ENCODE assay signal across 11 cellular contexts in the genomic region with DNA sequence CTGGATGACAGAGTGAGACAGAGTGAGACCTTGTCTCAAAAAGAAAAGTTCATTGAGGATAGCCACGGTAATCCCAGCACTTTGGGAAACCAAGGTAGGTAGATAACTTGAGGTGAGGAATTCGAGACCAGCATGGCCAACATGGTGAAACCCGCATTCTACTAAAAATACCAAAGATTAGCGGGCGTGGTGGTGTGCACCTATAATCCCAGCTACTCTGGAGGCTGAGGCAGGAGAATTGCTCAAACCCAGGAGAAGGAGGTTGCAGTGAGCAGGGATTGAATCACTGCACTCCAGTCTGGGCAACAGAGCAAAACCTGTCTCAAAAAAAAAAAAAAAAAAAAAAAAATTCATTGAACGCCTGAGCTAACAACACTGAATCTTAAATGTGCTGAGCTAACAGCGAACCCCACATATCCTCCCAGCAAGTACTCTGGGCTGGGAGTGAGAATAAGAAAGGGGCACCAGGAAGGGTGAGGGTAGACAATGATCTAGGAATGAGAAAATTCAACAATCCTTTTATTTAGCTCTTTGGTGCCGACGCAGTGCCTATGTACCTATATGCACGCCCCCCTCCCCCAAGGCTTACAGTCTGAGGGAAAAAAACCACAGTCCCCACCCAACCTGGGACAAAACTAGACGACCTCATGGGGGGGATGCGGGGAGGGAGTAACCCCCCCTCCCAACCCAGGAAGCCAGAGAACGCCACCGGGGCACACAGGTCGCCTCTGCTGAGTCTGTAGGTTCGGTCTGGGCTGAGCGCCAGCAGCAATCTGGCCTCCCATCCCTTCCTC. TPM values are rescaled to one million over a fixed set of nuclear protein-coding genes. Genes with fewer than 3 reads are reported as not detected.
DNase-seq lines count a peak whose midpoint lies in the region; ATAC-seq and TF ChIP-seq lines count a peak whose summit lies in the region.
"Had no signal": no experiment of that assay in that cellular context is flagged by ENCODE, and none has a peak within 500 bp of the region (broad histone marks: within the 10 kb centered on the region; RNA-seq: fewer than 3 reads in every experiment).

No MANE protein-coding gene starts in this region.

- no peak for TF ChIP-seq RAD21 in IMR-90 (IDR thresholded peaks at IDR 0.05; ENCODE audit: low read length)

- peaks cover 12% of the 10 kb centered on the region for H3K4me1 Mint-ChIP-seq in central memory CD8-positive, alpha-beta T cell
- H3K4me1 Mint-ChIP-seq in neural progenitor cell: peaks cover 43% of the 10 kb centered on the region

- CTCF ChIA-PET in IMR-90 (lab: Yijun Ruan, JAX): interaction anchor here (0.6 to 2.6 kb wide), 4 partner anchors 27 to 1085 kb away, joined by 3 to 7 read pairs (median 3); no protein-coding TSS in a partner anchor

- H2BK20ac ChIP-seq in IMR-90 (ENCODE audit: low read depth, low read length): no peak overlapping the region

- H2BK15ac ChIP-seq in IMR-90 (ENCODE audit: low read depth, low read length): no peak overlapping the region

- BruUV-seq in IMR-90 (replicated peaks; lab: Mats Ljungman, UMichigan): no TSS peak

- H3K9me3 ChIP-seq in BLaER1 treated with 17β-estradiol and CSF1 and Interleukin-3, amounts not matched to agents 10 nM and 100 nM (replicated peaks in 1 of 11): no peaks in the 10 kb centered on the region
- H3K9me3 ChIP-seq in IMR-90 (ENCODE audit: control insufficient read depth, insufficient read depth, low read length) (no peaks in the 10 kb centered on the region), neural progenitor cell (ENCODE audit: low read depth) (no peaks in the 10 kb centered on the region), heart right ventricle (no peaks in the 10 kb centered on the region)
- H3K9me3 ChIP-seq: tibial nerve had no signal

- no peak overlapping the region for H3K18ac ChIP-seq in IMR-90 (ENCODE audit: low read depth, low read length)

- DNase-seq in IMR-90 (no peak), neural progenitor cell (ENCODE audit: low spot score) (no peak), CD1c-positive myeloid dendritic cell (ENCODE audit: extremely low spot score) (no peak), heart right ventricle (no peak)
- DNase-seq in central memory CD8-positive, alpha-beta T cell (ENCODE audit: low spot score in 2 of 2): no peak

- H3F3A ChIP-seq in neural progenitor cell (ENCODE audit: low read depth): no peaks in the 10 kb centered on the region

- WGBS in IMR-90 (ENCODE audit: extremely low coverage in 2 of 2, insufficient read length in 1 of 2), 2 experiments: no CpG with 5 or more reads among the region's 17 CpGs
- 41 to 46% methylated on average over 17 of the region's 17 CpGs for WGBS in heart right ventricle, 2 donors

- ATAC-seq in IMR-90 (ENCODE audit: low read depth): peak; percentile 2; the same call in 1 of the 2 replicates
- peak; percentile 3 for ATAC-seq in central memory CD8-positive, alpha-beta T cell (replicated peaks; ENCODE audit: extremely low read depth, poor library complexity, severe bottlenecking)
- ATAC-seq in heart right ventricle: no peak
- ATAC-seq in HG03354 (IDR thresholded peaks at IDR 0.05; ENCODE audit: poor library complexity, severe bottlenecking, unreplicated experiment): no peak
- ATAC-seq in GM21515 (IDR thresholded peaks at IDR 0.05; ENCODE audit: unreplicated experiment): no peak

- no peak overlapping the region for H3K56ac ChIP-seq in IMR-90 (ENCODE audit: extremely low read depth, insufficient read depth, low read length)

- H2AFZ ChIP-seq in IMR-90 (replicated peaks; ENCODE audit: low read length, poor library complexity) (peak overlapping the region; percentile 99), neural progenitor cell (replicated peaks) (no peak overlapping the region)

- peaks cover 6% of the 10 kb centered on the region for H3K36me3 Mint-ChIP-seq in central memory CD8-positive, alpha-beta T cell (ENCODE audit: insufficient read depth)
- H3K36me3 Mint-ChIP-seq in neural progenitor cell: no peaks in the 10 kb centered on the region

- dilution Hi-C loops in IMR-90 (cut with HindIII; ENCODE audit: low sequenced_read_pairs, unreplicated experiment): no loop called here

- H3K14ac ChIP-seq in IMR-90 (replicated peaks; ENCODE audit: low read depth, low read length): no peak overlapping the region

- peak overlapping the region; percentile 94 for H2AK9ac ChIP-seq in IMR-90 (replicated peaks; ENCODE audit: low read depth, low read length, poor library complexity)

- peak overlapping the region in 10 of 11 experiments; percentile 72 to 89 (median 79); a peak in 20 of 22 replicates for H3K9ac ChIP-seq in BLaER1 treated with 17β-estradiol and CSF1 and Interleukin-3, amounts not matched to agents 10 nM and 100 nM
- H3K9ac ChIP-seq in IMR-90 (ENCODE audit: low read depth, low read length) (no peak overlapping the region), neural progenitor cell (no peak overlapping the region)

- POLR2A ChIA-PET in IMR-90 (lab: Charles Lee; ENCODE audit: unreplicated experiment): no interaction called here

- no peaks in the 10 kb centered on the region for H3K27me3 Mint-ChIP-seq in central memory CD8-positive, alpha-beta T cell
- H3K27me3 Mint-ChIP-seq in neural progenitor cell (ENCODE audit: insufficient read depth, low read depth): peaks cover 8% of the 10 kb centered on the region

- H4K20me1 ChIP-seq in BLaER1 treated with 17β-estradiol and CSF1 and Interleukin-3, amounts not matched to agents 10 nM and 100 nM: no peaks in the 10 kb centered on the region
- H4K20me1 ChIP-seq in IMR-90 (ENCODE audit: insufficient read depth, low read length) (no peaks in the 10 kb centered on the region), neural progenitor cell (ENCODE audit: low read depth) (no peaks in the 10 kb centered on the region)

- peak overlapping the region; percentile 68 to 92 (median 81) for H3K4me2 ChIP-seq in BLaER1 treated with 17β-estradiol and CSF1 and Interleukin-3, amounts not matched to agents 10 nM and 100 nM
- peak overlapping the region; percentile 39; the same call in 1 of the 2 replicates for H3K4me2 ChIP-seq in IMR-90 (ENCODE audit: low read depth, low read length)
- peak overlapping the region; percentile 26 for H3K4me2 ChIP-seq in neural progenitor cell

- H3K23ac ChIP-seq in IMR-90 (ENCODE audit: low read depth, low read length): no peak overlapping the region

- in situ Hi-C loops in IMR-90 (cut with MboI; ENCODE audit: low sequenced_read_pairs): no loop called here

- no peaks in the 10 kb centered on the region for H3K36me3 ChIP-seq in BLaER1 treated with 17β-estradiol and CSF1 and Interleukin-3, amounts not matched to agents 10 nM and 100 nM
- H3K36me3 ChIP-seq in IMR-90 (ENCODE audit: control insufficient read depth, insufficient read depth, low read length) (no peaks in the 10 kb centered on the region), neural progenitor cell (no peaks in the 10 kb centered on the region), heart right ventricle (no peaks in the 10 kb centered on the region)
- H3K36me3 ChIP-seq: cardiac muscle cell, tibial nerve had no signal

- H3K4ac ChIP-seq in IMR-90 (ENCODE audit: low read depth, low read length): no peak overlapping the region

- TF ChIP-seq CTCF in IMR-90 (conservative IDR thresholded peaks at IDR 0.05; ENCODE audit: low read depth, low read length) (no peak), neural progenitor cell (IDR thresholded peaks at IDR 0.05) (no peak), heart right ventricle (IDR thresholded peaks at IDR 0.05) (no peak)

- no peak for TF ChIP-seq POLR2A in IMR-90 (IDR thresholded peaks at IDR 0.05; ENCODE audit: low read depth, low read length)

- H2BK120ac ChIP-seq in IMR-90 (ENCODE audit: low read depth, low read length): no peak overlapping the region

- H3K79me1 ChIP-seq in IMR-90 (ENCODE audit: low read depth in 1 of 2, low read length in 2 of 2): no peaks in the 10 kb centered on the region

- no peaks in the 10 kb centered on the region for H3K79me2 ChIP-seq in neural progenitor cell (ENCODE audit: low read depth)

- peak overlapping the region; percentile 57 to 72 (median 68) for H3K4me3 ChIP-seq in BLaER1 treated with 17β-estradiol and CSF1 and Interleukin-3, amounts not matched to agents 10 nM and 100 nM
- no peak overlapping the region for H3K4me3 ChIP-seq in IMR-90 (ENCODE audit: insufficient read depth, low read depth, low read length)
- no peak overlapping the region for H3K4me3 ChIP-seq in neural progenitor cell
- H3K4me3 ChIP-seq in heart right ventricle: peak overlapping the region in 5 of 10 donors; percentile 41 to 63 (median 59)

- peak overlapping the region; percentile 83 for H3K27ac Mint-ChIP-seq in central memory CD8-positive, alpha-beta T cell (ENCODE audit: low read depth)
- H3K27ac Mint-ChIP-seq in neural progenitor cell: peak overlapping the region; percentile 83

- intact Hi-C loops in IMR-90 (cut with micrococcal nuclease) (loop anchor here (1.0 to 2.0 kb wide), 3 partner anchors 27 to 491 kb away; no protein-coding TSS in a partner anchor), heart right ventricle (cut with DNase I) (loop anchor here in 8 of 10 donors (1.0 to 10.0 kb wide), 4 partner anchors 141 to 489 kb away; partner anchors contain the start of gene KIF14 (in 1 of the 8))

- H3K4me1 ChIP-seq in BLaER1 treated with 17β-estradiol and CSF1 and Interleukin-3, amounts not matched to agents 10 nM and 100 nM: peaks cover 0 to 58% (median 32%) of the 10 kb centered on the region in 10 experiments; a peak in 17 of 20 replicates
- H3K4me1 ChIP-seq in IMR-90 (ENCODE audit: control insufficient read depth, insufficient read depth, low read length): peaks cover 2% of the 10 kb centered on the region; the same call in 1 of the 2 replicates
- H3K4me1 ChIP-seq in neural progenitor cell: peaks cover 15% of the 10 kb centered on the region
- peaks cover 0 to 12% (median 8%) of the 10 kb centered on the region in 9 donors for H3K4me1 ChIP-seq in heart right ventricle

- H3K9me3 Mint-ChIP-seq in central memory CD8-positive, alpha-beta T cell: no peaks in the 10 kb centered on the region
- no peaks in the 10 kb centered on the region for H3K9me3 Mint-ChIP-seq in neural progenitor cell

- peak overlapping the region in 8 of 11 experiments; percentile 69 to 83 (median 74); a peak in 10 of 22 replicates for H3K27ac ChIP-seq in BLaER1 treated with 17β-estradiol and CSF1 and Interleukin-3, amounts not matched to agents 10 nM and 100 nM
- H3K27ac ChIP-seq in IMR-90 (ENCODE audit: insufficient read depth, low read length) (no peak overlapping the region), neural progenitor cell (no peak overlapping the region), heart right ventricle (no peak overlapping the region)
- H3K27ac ChIP-seq: cardiac muscle cell had no signal

- no peak overlapping the region for H2AK5ac ChIP-seq in IMR-90 (ENCODE audit: low read depth, low read length)

- no peak overlapping the region for H4K91ac ChIP-seq in IMR-90 (ENCODE audit: insufficient read depth, low read depth, low read length)

- no peak overlapping the region for H2BK5ac ChIP-seq in IMR-90 (ENCODE audit: low read depth, low read length, poor library complexity, severe bottlenecking)

- no peak overlapping the region for H4K5ac ChIP-seq in IMR-90 (ENCODE audit: low read depth, low read length)

- H3K9me1 ChIP-seq in IMR-90 (ENCODE audit: insufficient read depth, low read length): no peaks in the 10 kb centered on the region

- no peak overlapping the region for H4K8ac ChIP-seq in IMR-90 (ENCODE audit: low read depth in 2 of 2, low read length in 2 of 2)

- H3K27me3 ChIP-seq in BLaER1 treated with 17β-estradiol and CSF1 and Interleukin-3, amounts not matched to agents 10 nM and 100 nM: peaks cover 0 to 7% (median 0%) of the 10 kb centered on the region in 11 experiments; a peak in 3 of 22 replicates
- H3K27me3 ChIP-seq in IMR-90 (ENCODE audit: control insufficient read depth, insufficient read depth, low read length) (peaks cover 51% of the 10 kb centered on the region), neural progenitor cell (peaks cover 52% of the 10 kb centered on the region), heart right ventricle (peaks cover 0 to 52% (median 41%) of the 10 kb centered on the region in 7 donors)

- peak overlapping the region; percentile 89 for H3K4me3 Mint-ChIP-seq in central memory CD8-positive, alpha-beta T cell
- H3K4me3 Mint-ChIP-seq in neural progenitor cell: peak overlapping the region; percentile 89

RNA-seq across cellular contexts. Expression of gene CACNA1S, which starts 1.4 kb away (rescaled TPM):
- total RNA-seq in IMR-90 (2012; rRNA removed) (not detected in 2 replicates), neural progenitor cell (ENCODE audit: low replicate concordance) (0.11 and 0.12 TPM in 2 replicates), heart right ventricle (under 1 TPM in 4 of 10 donors, not detected in 6; 0.04 to 0.09 (median 0.07) TPM)
- polyA plus RNA-seq in IMR-90 (2012; rRNA removed) (not detected in 2 replicates), heart right ventricle (under 1 TPM in 1 of 2 donors, not detected in 1; under 0.01 TPM)
- polyA plus RNA-seq in IMR-90 (2012; cell fraction: cytosol; rRNA removed): not detected in 2 replicates
- not detected in 2 replicates for polyA plus RNA-seq in IMR-90 (2012; cell fraction: nucleus; rRNA removed; ENCODE audit: low replicate concordance)
- total RNA-seq: RPMI7951, tibial nerve had no signal
- polyA plus RNA-seq: cardiac muscle cell had no signal

RNA-seq across cellular contexts. Expression of gene ASCL5, which starts 13.3 kb away (rescaled TPM):
- total RNA-seq in IMR-90 (2012; rRNA removed) (not detected in 2 replicates), neural progenitor cell (ENCODE audit: low replicate concordance) (not detected in 2 replicates), heart right ventricle (not detected)
- polyA plus RNA-seq in IMR-90 (2012; rRNA removed) (not detected in 2 replicates), heart right ventricle (not detected)
- polyA plus RNA-seq in IMR-90 (2012; cell fraction: cytosol; rRNA removed): not detected in 2 replicates
- polyA plus RNA-seq in IMR-90 (2012; cell fraction: nucleus; rRNA removed; ENCODE audit: low replicate concordance): 0.12 TPM in 1 of 2 replicates, not detected in the other
- total RNA-seq: RPMI7951, tibial nerve had no signal
- polyA plus RNA-seq: cardiac muscle cell had no signal

RNA-seq across cellular contexts. Expression of gene TMEM9, which starts 40.6 kb away (rescaled TPM):
- total RNA-seq in IMR-90 (2012; rRNA removed) (62.8 and 76.7 TPM in 2 replicates), neural progenitor cell (ENCODE audit: low replicate concordance) (109 and 187 TPM in 2 replicates), heart right ventricle (10 to 100 TPM; 19.6 to 37.0 (median 25.4) TPM)
- polyA plus RNA-seq in IMR-90 (2012; rRNA removed) (97.0 and 107 TPM in 2 replicates), heart right ventricle (10 to 100 TPM; 19.7 to 49.6 TPM)
- polyA plus RNA-seq in IMR-90 (2012; cell fraction: cytosol; rRNA removed): 60.6 and 115 TPM in 2 replicates
- 66.7 and 97.2 TPM in 2 replicates for polyA plus RNA-seq in IMR-90 (2012; cell fraction: nucleus; rRNA removed; ENCODE audit: low replicate concordance)

Comparison
In these comparisons a context has a peak if more than half of its experiments do, and no peak if none do; other contexts are left out.
1. H3K27ac ChIP-seq: peak in BLaER1 treated with 17β-estradiol and CSF1 and Interleukin-3, amounts not matched to agents 10 nM and 100 nM (8 of 11); none in IMR-90 (single experiment), neural progenitor cell (single experiment) and heart right ventricle (0 of 10).
2. H3K4me2 ChIP-seq: peak in every context shown above with its lines; median percentile 81 in BLaER1 treated with 17β-estradiol and CSF1 and Interleukin-3, amounts not matched to agents 10 nM and 100 nM; 39 in IMR-90; 26 in neural progenitor cell.
3. H3K4me3 ChIP-seq: peak in BLaER1 treated with 17β-estradiol and CSF1 and Interleukin-3, amounts not matched to agents 10 nM and 100 nM (10 of 10); none in IMR-90 (single experiment) and neural progenitor cell (single experiment).
4. H3K9ac ChIP-seq: peak in BLaER1 treated with 17β-estradiol and CSF1 and Interleukin-3, amounts not matched to agents 10 nM and 100 nM (10 of 11); none in IMR-90 (single experiment) and neural progenitor cell (single experiment).
5. ATAC-seq: peak in IMR-90 (single experiment) and central memory CD8-positive, alpha-beta T cell (single experiment); none in heart right ventricle (0 of 8), HG03354 (single experiment) and GM21515 (single experiment).